In genomic region chr2:177753682-177754475, GRCh38 we compare ENCODE assay signal across 8 cellular contexts.
DNase-seq lines count a peak whose midpoint lies in the region; ATAC-seq and TF ChIP-seq lines count a peak whose summit lies in the region.

No MANE protein-coding gene starts in this region.

- no peak overlapping the region for H2AFZ ChIP-seq in IMR-90 (replicated peaks; ENCODE audit: low read length, poor library complexity)

- no peak overlapping the region for H2BK15ac ChIP-seq in IMR-90 (ENCODE audit: low read depth, low read length)

- H3K56ac ChIP-seq in IMR-90 (ENCODE audit: extremely low read depth, insufficient read depth, low read length): no peak overlapping the region

- no peaks in the 10 kb centered on the region for H3K9me1 ChIP-seq in IMR-90 (ENCODE audit: insufficient read depth, low read length)

- dilution Hi-C loops in IMR-90 (cut with HindIII; ENCODE audit: low sequenced_read_pairs, unreplicated experiment): no loop called here

- no peak overlapping the region for H2BK20ac ChIP-seq in IMR-90 (ENCODE audit: low read depth, low read length)

- no peaks in the 10 kb centered on the region for H3K27me3 ChIP-seq in CD4-positive, alpha-beta memory T cell (ENCODE audit: insufficient read depth, low read length)
- peaks cover 3% of the 10 kb centered on the region; the same call in 1 of the 2 replicates for H3K27me3 ChIP-seq in IMR-90 (ENCODE audit: control insufficient read depth, insufficient read depth, low read length)
- H3K27me3 ChIP-seq in cardiac muscle cell: no peaks in the 10 kb centered on the region

- no peak overlapping the region for H2AK5ac ChIP-seq in IMR-90 (ENCODE audit: low read depth, low read length)

- CTCF ChIA-PET in CD4-positive, alpha-beta memory T cell (lab: Charles Lee; ENCODE audit: partially characterized antibody): interaction anchor here (1.0 to 6.5 kb wide), 3 partner anchors 9 to 419 kb away, joined by 4 to 47 read pairs (median 4); no protein-coding TSS in a partner anchor
- CTCF ChIA-PET in IMR-90 (lab: Yijun Ruan, JAX): interaction anchor here (1.0 to 1.1 kb wide), 2 partner anchors 9 to 420 kb away, joined by 3 read pairs; no protein-coding TSS in a partner anchor

- POLR2A ChIA-PET in CD4-positive, alpha-beta memory T cell (lab: Charles Lee; ENCODE audit: partially characterized antibody): no interaction called here
- POLR2A ChIA-PET in IMR-90 (lab: Charles Lee; ENCODE audit: unreplicated experiment): no interaction called here

- H3K27me3 Mint-ChIP-seq in CD4-positive, alpha-beta memory T cell: peaks cover 7 to 14% of the 10 kb centered on the region in 2 donors
- H3K27me3 Mint-ChIP-seq in activated T-helper 17 cell treated with anti-CD3 and anti-CD28 coated beads, Interleukin-2, amount 50 U/mL, for 72 hours: peaks cover 22% of the 10 kb centered on the region

- H3K23ac ChIP-seq in IMR-90 (ENCODE audit: low read depth, low read length): no peak overlapping the region

- no peak overlapping the region for H2BK120ac ChIP-seq in IMR-90 (ENCODE audit: low read depth, low read length)

- in situ Hi-C loops in IMR-90 (cut with MboI; ENCODE audit: low sequenced_read_pairs): loop anchor here (10.0 kb wide), 1 partner anchor 589 kb away; no protein-coding TSS in a partner anchor

- H3K36me3 Mint-ChIP-seq in CD4-positive, alpha-beta memory T cell: no peaks in the 10 kb centered on the region
- no peaks in the 10 kb centered on the region for H3K36me3 Mint-ChIP-seq in activated T-helper 17 cell treated with anti-CD3 and anti-CD28 coated beads, Interleukin-2, amount 50 U/mL, for 72 hours (ENCODE audit: low read depth)

- H3K9me3 ChIP-seq in CD4-positive, alpha-beta memory T cell (ENCODE audit: control insufficient read depth in 1 of 2, low read length in 2 of 2): no peaks in the 10 kb centered on the region
- H3K9me3 ChIP-seq in IMR-90 (ENCODE audit: control insufficient read depth, insufficient read depth, low read length) (no peaks in the 10 kb centered on the region), cardiac muscle cell (ENCODE audit: low read depth) (no peaks in the 10 kb centered on the region)

- H3K36me3 ChIP-seq in CD4-positive, alpha-beta memory T cell (ENCODE audit: insufficient read depth, low read length): no peaks in the 10 kb centered on the region
- H3K36me3 ChIP-seq in IMR-90 (ENCODE audit: control insufficient read depth, insufficient read depth, low read length) (no peaks in the 10 kb centered on the region), cardiac muscle cell (no peaks in the 10 kb centered on the region)

- H2BK5ac ChIP-seq in IMR-90 (ENCODE audit: low read depth, low read length, poor library complexity, severe bottlenecking): no peak overlapping the region

- no peaks in the 10 kb centered on the region for H3K9me3 Mint-ChIP-seq in CD4-positive, alpha-beta memory T cell
- no peaks in the 10 kb centered on the region for H3K9me3 Mint-ChIP-seq in activated T-helper 17 cell treated with anti-CD3 and anti-CD28 coated beads, Interleukin-2, amount 50 U/mL, for 72 hours

- no peak overlapping the region for H3K4me2 ChIP-seq in IMR-90 (ENCODE audit: low read depth, low read length)

- H3K14ac ChIP-seq in IMR-90 (replicated peaks; ENCODE audit: low read depth, low read length): no peak overlapping the region

- H2AK9ac ChIP-seq in IMR-90 (replicated peaks; ENCODE audit: low read depth, low read length, poor library complexity): no peak overlapping the region

- no peaks in the 10 kb centered on the region for H3K4me1 ChIP-seq in CD4-positive, alpha-beta memory T cell (ENCODE audit: insufficient read depth, low read length)
- H3K4me1 ChIP-seq in IMR-90 (ENCODE audit: control insufficient read depth, insufficient read depth, low read length) (peaks cover 4% of the 10 kb centered on the region; the same call in 1 of the 2 replicates), cardiac muscle cell (ENCODE audit: low read depth) (peaks cover 36% of the 10 kb centered on the region)

- no peaks in the 10 kb centered on the region for H4K20me1 ChIP-seq in IMR-90 (ENCODE audit: insufficient read depth, low read length)

- DNase-seq in CD4-positive, alpha-beta memory T cell: peak; percentile 22 to 78 (median 28)
- DNase-seq in IMR-90 (peak; percentile 82), cardiac muscle cell (ENCODE audit: low read depth in 1 of 2, low spot score in 1 of 2) (peak; percentile 37 to 93), posterior cingulate gyrus (peak in 9 of 10 donors; percentile 21 to 93 (median 59)), GM20000 (ENCODE audit: low spot score) (no peak)

- no peak for TF ChIP-seq CTCF in IMR-90 (conservative IDR thresholded peaks at IDR 0.05; ENCODE audit: low read depth, low read length)
- TF ChIP-seq CTCF in cardiac muscle cell (IDR thresholded peaks at IDR 0.05; ENCODE audit: low read depth, low read length): no peak
- TF ChIP-seq CTCF in GM20000 (IDR thresholded peaks at IDR 0.05; ENCODE audit: extremely low read depth, missing control alignments): no peak

- no peak overlapping the region for H3K18ac ChIP-seq in IMR-90 (ENCODE audit: low read depth, low read length)

- TF ChIP-seq RAD21 in IMR-90 (IDR thresholded peaks at IDR 0.05; ENCODE audit: low read length): no peak

- no peak overlapping the region for H4K5ac ChIP-seq in IMR-90 (ENCODE audit: low read depth, low read length)

- no TSS peak for BruUV-seq in IMR-90 (replicated peaks; lab: Mats Ljungman, UMichigan)

- intact Hi-C loops in CD4-positive, alpha-beta memory T cell (cut with micrococcal nuclease): no loop called here
- intact Hi-C loops in IMR-90 (cut with micrococcal nuclease): loop anchor here (10.0 kb wide), 1 partner anchor 1099 kb away; no protein-coding TSS in a partner anchor
- intact Hi-C loops in posterior cingulate gyrus (cut with DNase I): loop anchor here (10.0 kb wide), 1 partner anchor 419 kb away; no protein-coding TSS in a partner anchor

- 0% methylated on average over 1 of the region's 5 CpGs; no CpG with 5 or more reads in 1 of the 2 experiments for WGBS in IMR-90 (ENCODE audit: extremely low coverage in 2 of 2, insufficient read length in 1 of 2), 2 experiments

- H4K91ac ChIP-seq in IMR-90 (ENCODE audit: insufficient read depth, low read depth, low read length): no peak overlapping the region

- H3K27ac ChIP-seq in CD4-positive, alpha-beta memory T cell (ENCODE audit: low read depth, low read length): no peak overlapping the region
- H3K27ac ChIP-seq in IMR-90 (ENCODE audit: insufficient read depth, low read length) (no peak overlapping the region), cardiac muscle cell (peak overlapping the region; percentile 86)

- peak overlapping the region in 1 of 8 donors; percentile 6 for H3K4me3 Mint-ChIP-seq in CD4-positive, alpha-beta memory T cell
- H3K4me3 Mint-ChIP-seq in activated T-helper 17 cell treated with anti-CD3 and anti-CD28 coated beads, Interleukin-2, amount 50 U/mL, for 72 hours: no peak overlapping the region

- TF ChIP-seq POLR2A in IMR-90 (IDR thresholded peaks at IDR 0.05; ENCODE audit: low read depth, low read length): no peak

- peak; percentile 84 for ATAC-seq in IMR-90 (ENCODE audit: low read depth)
- ATAC-seq in activated T-helper 17 cell treated with anti-CD3 and anti-CD28 coated beads, Interleukin-2, amount 50 U/mL, for 72 hours (replicated peaks): peak; percentile 57
- ATAC-seq in GM21360 (IDR thresholded peaks at IDR 0.05; ENCODE audit: unreplicated experiment): no peak
- ATAC-seq in HG02571 (IDR thresholded peaks at IDR 0.05; ENCODE audit: unreplicated experiment): no peak

- H3K79me1 ChIP-seq in IMR-90 (ENCODE audit: low read depth in 1 of 2, low read length in 2 of 2): no peaks in the 10 kb centered on the region

- peaks cover 0 to 10% (median 4%) of the 10 kb centered on the region in 4 donors for H3K4me1 Mint-ChIP-seq in CD4-positive, alpha-beta memory T cell
- H3K4me1 Mint-ChIP-seq in activated T-helper 17 cell treated with anti-CD3 and anti-CD28 coated beads, Interleukin-2, amount 50 U/mL, for 72 hours: no peaks in the 10 kb centered on the region

- no peak overlapping the region for H3K4me3 ChIP-seq in CD4-positive, alpha-beta memory T cell (ENCODE audit: low read length in 2 of 2)
- no peak overlapping the region for H3K4me3 ChIP-seq in IMR-90 (ENCODE audit: insufficient read depth, low read depth, low read length)
- no peak overlapping the region for H3K4me3 ChIP-seq in cardiac muscle cell

- H3K27ac Mint-ChIP-seq in CD4-positive, alpha-beta memory T cell: peak overlapping the region in 5 of 7 donors; percentile 32 to 76 (median 51)
- no peak overlapping the region for H3K27ac Mint-ChIP-seq in activated T-helper 17 cell treated with anti-CD3 and anti-CD28 coated beads, Interleukin-2, amount 50 U/mL, for 72 hours

- no peak overlapping the region for H4K8ac ChIP-seq in IMR-90 (ENCODE audit: low read depth in 2 of 2, low read length in 2 of 2)

- H3K4ac ChIP-seq in IMR-90 (ENCODE audit: low read depth, low read length): no peak overlapping the region

- no peak overlapping the region for H3K9ac ChIP-seq in IMR-90 (ENCODE audit: low read depth, low read length)

TF ChIP-seq in IMR-90, 13 proteins besides CTCF, POLR2A, EP300 and RAD21 (continues in another document):
- TF ChIP-seq RCOR1 (IDR thresholded peaks at IDR 0.05; ENCODE audit: insufficient replicate concordance, low read length) (no peak), FOS (IDR thresholded peaks at IDR 0.05; ENCODE audit: low read depth, low read length) (no peak), MXI1 (IDR thresholded peaks at IDR 0.05; ENCODE audit: borderline replicate concordance, low read depth, low read length) (no peak), MAZ (IDR thresholded peaks at IDR 0.05; ENCODE audit: borderline replicate concordance, low read depth, low read length) (no peak), ELK1 (IDR thresholded peaks at IDR 0.05; ENCODE audit: borderline replicate concordance, low read depth, low read length) (peak; percentile 37; the same call in 1 of the 2 replicates), CEBPB (IDR thresholded peaks at IDR 0.05; ENCODE audit: low read depth, low read length) (no peak), SMC3 (IDR thresholded peaks at IDR 0.05; ENCODE audit: low read depth, low read length) (no peak), CHD1 (IDR thresholded peaks at IDR 0.05; ENCODE audit: low read depth, low read length) (no peak), MAFK (IDR thresholded peaks at IDR 0.05; ENCODE audit: low read depth, low read length) (no peak), RFX5 (IDR thresholded peaks at IDR 0.05; ENCODE audit: low read depth, low read length) (no peak)

Comparison
In these comparisons a context has a peak if more than half of its experiments do, and no peak if none do; other contexts are left out.
1. ATAC-seq: peak in IMR-90 (single experiment) and activated T-helper 17 cell treated with anti-CD3 and anti-CD28 coated beads, Interleukin-2, amount 50 U/mL, for 72 hours (single experiment); none in GM21360 (single experiment) and HG02571 (single experiment).